ENCODE assay signal across 34 cellular contexts in genomic region chr9:81080185-81080584, GRCh38.
"Had no signal": no experiment of that assay in that cellular context is flagged by ENCODE, and none has a peak within 500 bp of the region (broad histone marks: within the 10 kb centered on the region; RNA-seq: fewer than 3 reads in every experiment).

No MANE protein-coding gene starts in this region.

- FAIRE-seq: astrocyte, bronchial epithelial cell had no signal

- ATAC-seq: activated naive CD4-positive, alpha-beta T cell treated with anti-CD3 and anti-CD28 coated beads, Interleukin-2, amount 50 U/mL, for 72 hours; activated naive CD8-positive, alpha-beta T cell treated with anti-CD3 and anti-CD28 coated beads, Interleukin-2, amount 50 U/mL, for 24 hours; activated T-cell treated with anti-CD3 and anti-CD28 coated beads, Interleukin-2, amount 50 U/mL, for 4 hours; activated T-cell treated with anti-CD3 and anti-CD28 coated beads, Interleukin-2, amount 50 U/mL, for 72 hours; activated T-helper 17 cell treated with anti-CD3 and anti-CD28 coated beads, Interleukin-2, amount 50 U/mL, for 72 hours; body of pancreas had no signal

- H3K36me3 ChIP-seq: adrenal gland, ascending aorta, brain microvascular endothelial cell, breast epithelium, cardiac muscle cell had no signal

- H3K27ac ChIP-seq: adrenal gland, ascending aorta, body of pancreas, brain microvascular endothelial cell, breast epithelium, cardiac muscle cell had no signal

- H3K4me1 ChIP-seq: body of pancreas had no signal

- H3K9me3 ChIP-seq: adrenal gland, ascending aorta, body of pancreas, breast epithelium had no signal

- H3K4me3 ChIP-seq: adrenal gland, ascending aorta, body of pancreas, breast epithelium, cardiac muscle cell had no signal

- DNase-seq: activated effector memory CD4-positive, alpha-beta T cell treated with anti-CD3 and anti-CD28 coated beads, Interleukin-2, amount 50 U/mL, for 16 hours; activated effector memory CD4-positive, alpha-beta T cell treated with Interleukin-2 at 50 U/mL for 16 hours; activated gamma-delta T cell; activated gamma-delta T cell treated with Interleukin-2 at 50 U/mL for 16 hours; activated naive CD4-positive, alpha-beta T cell; activated naive CD4-positive, alpha-beta T cell treated with anti-CD3 and anti-CD28 coated beads for 36 hours; activated naive CD4-positive, alpha-beta T cell treated with anti-CD3 and anti-CD28 coated beads, Interleukin-2, amount 10 ng/mL, durations not matched to agents 7 days and 5 days; activated naive CD4-positive, alpha-beta T cell treated with anti-CD3 and anti-CD28 coated beads, Interleukin-2, amount 50 U/mL, for 16 hours; activated naive CD4-positive, alpha-beta T cell treated with Interleukin-2 at 50 U/mL for 16 hours; activated naive CD8-positive, alpha-beta T cell treated with anti-CD3 and anti-CD28 coated beads for 36 hours; activated naive CD8-positive, alpha-beta T cell treated with anti-CD3 and anti-CD28 coated beads, Interleukin-2, amount 10 ng/mL, durations not matched to agents 7 days and 5 days; activated naive CD8-positive, alpha-beta T cell treated with anti-CD3 and anti-CD28 coated beads, Interleukin-2, amount 50 U/mL, for 24 hours; activated T-cell treated with anti-CD3 and anti-CD28 coated beads, Interleukin-2, amount 50 U/mL, for 1 hour; activated T-cell treated with anti-CD3 and anti-CD28 coated beads, Interleukin-2, amount 50 U/mL, for 24 hours; activated T-cell treated with anti-CD3 and anti-CD28 coated beads, Interleukin-2, amount 50 U/mL, for 4 hours; activated T-cell treated with anti-CD3 and anti-CD28 coated beads, Interleukin-2, amount 50 U/mL, for 48 hours; activated T-cell treated with anti-CD3 and anti-CD28 coated beads, Interleukin-2, amount 50 U/mL, for 72 hours; adrenal gland; amniotic stem cell; amygdala; anterior cingulate cortex; aorta; body of pancreas; brain microvascular endothelial cell; caudate nucleus; central memory CD4-positive, alpha-beta T cell; cerebellar nuclear complex had no signal

- H3K27me3 ChIP-seq: adrenal gland, ascending aorta, body of pancreas, brain microvascular endothelial cell, breast epithelium, cardiac muscle cell had no signal
